In the genomic region with DNA sequence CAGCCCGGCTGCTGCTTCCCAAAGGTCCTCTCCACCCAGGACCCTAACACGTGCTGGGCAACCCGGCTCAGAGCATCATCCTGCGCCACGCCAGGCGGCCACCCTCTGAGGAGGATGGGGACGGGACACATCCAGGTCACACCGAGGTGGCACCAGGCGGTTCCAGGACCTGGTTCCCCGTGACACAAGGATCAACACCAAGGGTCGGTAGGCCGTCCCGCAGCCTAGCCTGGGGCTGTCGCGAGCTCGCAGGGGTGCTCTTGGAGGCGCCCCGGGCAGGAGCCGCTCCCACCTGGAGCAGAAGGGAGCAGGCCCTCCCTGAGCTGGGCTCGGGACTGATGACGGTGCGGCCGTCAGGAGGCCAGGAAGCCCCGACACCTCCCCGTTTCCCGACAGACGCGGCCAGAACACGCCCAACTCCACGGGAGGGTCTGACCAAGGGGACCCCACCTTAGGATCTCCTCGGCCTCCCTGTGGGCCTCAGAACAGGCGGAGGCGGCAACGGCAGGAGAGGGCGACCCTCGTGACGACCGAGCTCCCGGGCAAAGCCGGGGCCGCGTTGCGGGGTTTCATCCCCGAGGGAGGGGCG, we compare ENCODE assay signal across 15 cellular contexts. TPM values are rescaled to one million over a fixed set of nuclear protein-coding genes. Genes with fewer than 3 reads are reported as not detected.
DNase-seq lines count a peak whose midpoint lies in the region; TF ChIP-seq lines count a peak whose summit lies in the region.
"Had no signal": no experiment of that assay in that cellular context is flagged by ENCODE, and none has a peak within 500 bp of the region (broad histone marks: within the 10 kb centered on the region; RNA-seq: fewer than 3 reads in every experiment).

No MANE protein-coding gene starts in this region.

- H2AFZ ChIP-seq in parathyroid adenoma = no peak overlapping the region

- peak overlapping the region; percentile 31; the same call in 1 of the 2 replicates for H3K4me3 ChIP-seq in HAP-1
- no peak overlapping the region for H3K4me3 ChIP-seq in parathyroid adenoma (ENCODE audit: low read depth, low read length)
- H3K4me3 ChIP-seq in coronary artery = no peak overlapping the region

- no peaks in the 10 kb centered on the region for H3K36me3 Mint-ChIP-seq in chondrocyte (ENCODE audit: low read depth)

- H3K4me1 ChIP-seq in HAP-1 (peaks cover 18% of the 10 kb centered on the region), parathyroid adenoma (no peaks in the 10 kb centered on the region)

- in situ Hi-C loops in HAP-1 (cut with MboI; ENCODE audit: low sequenced_read_pairs) = no loop called here

- no peak overlapping the region for H3K4me3 Mint-ChIP-seq in chondrocyte (ENCODE audit: unreplicated experiment)
- H3K4me3 Mint-ChIP-seq: T-helper 1 cell treated with Interleukin-12 subunit alpha and Interleukin-12 subunit beta and Interleukin-4 antibody, amounts not matched to agents 30 μg/mL and 1 μg/mL, for 36 hours had no signal

- TF ChIP-seq CTCF in chondrocyte (IDR thresholded peaks at IDR 0.05) (no peak), parathyroid adenoma (IDR thresholded peaks at IDR 0.05) (no peak), coronary artery (IDR thresholded peaks at IDR 0.05) (no peak)

- DNase-seq in HAP-1 (ENCODE audit: low spot score in 2 of 2) (no peak), chondrocyte (ENCODE audit: low spot score) (peak; percentile 91), coronary artery (ENCODE audit: low spot score) (no peak), HuH-7 (ENCODE audit: low spot score) (no peak), cortex of kidney (lab: John Stamatoyannopoulos, UW) (no peak)
- DNase-seq: HCEC 1CT; NCI-H1092; NCI-H82; RPMI8226; stimulated activated CD4-positive, alpha-beta T cell treated with anti-CD3 and anti-CD28 coated beads, Interleukin-15, amount 100 ng/mL, for 24 hours; tibial artery had no signal

- H3K36me3 ChIP-seq in HAP-1 (replicated peaks) (0 out of 2 replicates have a peak, but pooled peaks cover 3% of the 10 kb centered on the region), parathyroid adenoma (ENCODE audit: control insufficient read depth, insufficient read depth, low read length) (no peaks in the 10 kb centered on the region)
- H3K36me3 ChIP-seq: pancreas, tibial artery had no signal

- H3K27ac ChIP-seq in parathyroid adenoma (peak overlapping the region; percentile 4), coronary artery (peak overlapping the region in 1 of 2 donors; percentile 44)
- H3K27ac ChIP-seq: pancreas, tibial artery had no signal

- H3K9me3 ChIP-seq in HAP-1 = no peaks in the 10 kb centered on the region
- no peaks in the 10 kb centered on the region for H3K9me3 ChIP-seq in parathyroid adenoma (ENCODE audit: control insufficient read depth, low read length)
- H3K9me3 ChIP-seq: pancreas, tibial artery had no signal

- H3K27ac Mint-ChIP-seq in chondrocyte (ENCODE audit: unreplicated experiment) = no peak overlapping the region
- H3K27ac Mint-ChIP-seq: activated naive CD8-positive, alpha-beta T cell treated with anti-CD3 and anti-CD28 coated beads, Interleukin-2, amount 10 ng/mL, durations not matched to agents 7 days and 5 days; T-helper 1 cell treated with Interleukin-12 subunit alpha and Interleukin-12 subunit beta and Interleukin-4 antibody, amounts not matched to agents 30 μg/mL and 1 μg/mL, for 36 hours had no signal

- no peak overlapping the region for H3K4me2 ChIP-seq in parathyroid adenoma (ENCODE audit: low read length)

- no peaks in the 10 kb centered on the region for H3K9me3 Mint-ChIP-seq in chondrocyte (ENCODE audit: low read depth)
- H3K9me3 Mint-ChIP-seq: activated naive CD8-positive, alpha-beta T cell treated with anti-CD3 and anti-CD28 coated beads, Interleukin-2, amount 10 ng/mL, durations not matched to agents 7 days and 5 days; T-helper 1 cell treated with Interleukin-12 subunit alpha and Interleukin-12 subunit beta and Interleukin-4 antibody, amounts not matched to agents 30 μg/mL and 1 μg/mL, for 36 hours had no signal

- peaks cover 30% of the 10 kb centered on the region for H3K4me1 Mint-ChIP-seq in chondrocyte (ENCODE audit: low read depth)

- no peaks in the 10 kb centered on the region for H3K27me3 Mint-ChIP-seq in chondrocyte (ENCODE audit: low read depth)
- H3K27me3 Mint-ChIP-seq: activated naive CD8-positive, alpha-beta T cell treated with anti-CD3 and anti-CD28 coated beads, Interleukin-2, amount 10 ng/mL, durations not matched to agents 7 days and 5 days had no signal

- H3K9ac ChIP-seq in parathyroid adenoma = no peak overlapping the region

- peaks cover 9% of the 10 kb centered on the region for H3K79me2 ChIP-seq in parathyroid adenoma

- H3K27me3 ChIP-seq in HAP-1 (ENCODE audit: low read depth) = no peaks in the 10 kb centered on the region
- H3K27me3 ChIP-seq in parathyroid adenoma (ENCODE audit: control insufficient read depth, insufficient read depth, low read length) = no peaks in the 10 kb centered on the region
- H3K27me3 ChIP-seq: pancreas, tibial artery had no signal

RNA-seq across cellular contexts. Expression of a gene that starts 6.3 kb away (rescaled TPM):
- 10.7 to 15.7 TPM (median 11.6 TPM) in 3 replicates for total RNA-seq in chondrocyte

RNA-seq across cellular contexts. Expression of a gene that starts 6.5 kb away (rescaled TPM):
- 0.97 to 2.5 TPM (median 2.0 TPM) in 3 replicates for total RNA-seq in chondrocyte

RNA-seq across cellular contexts. Expression of a gene that starts 24.5 kb away (rescaled TPM):
- 0.10 TPM in 1 of 3 replicates, not detected in the others for total RNA-seq in chondrocyte
- total RNA-seq: activated naive CD8-positive, alpha-beta T cell treated with anti-CD3 and anti-CD28 coated beads, Interleukin-2, amount 10 ng/mL, durations not matched to agents 7 days and 5 days had no signal

RNA-seq across cellular contexts. Expression of a gene that starts 42.5 kb away (rescaled TPM):
- total RNA-seq in chondrocyte = 81.5 to 86.8 TPM (median 86.1 TPM) in 3 replicates
